Comparison of ENCODE assay signal across 1 cellular context in the genomic region with DNA sequence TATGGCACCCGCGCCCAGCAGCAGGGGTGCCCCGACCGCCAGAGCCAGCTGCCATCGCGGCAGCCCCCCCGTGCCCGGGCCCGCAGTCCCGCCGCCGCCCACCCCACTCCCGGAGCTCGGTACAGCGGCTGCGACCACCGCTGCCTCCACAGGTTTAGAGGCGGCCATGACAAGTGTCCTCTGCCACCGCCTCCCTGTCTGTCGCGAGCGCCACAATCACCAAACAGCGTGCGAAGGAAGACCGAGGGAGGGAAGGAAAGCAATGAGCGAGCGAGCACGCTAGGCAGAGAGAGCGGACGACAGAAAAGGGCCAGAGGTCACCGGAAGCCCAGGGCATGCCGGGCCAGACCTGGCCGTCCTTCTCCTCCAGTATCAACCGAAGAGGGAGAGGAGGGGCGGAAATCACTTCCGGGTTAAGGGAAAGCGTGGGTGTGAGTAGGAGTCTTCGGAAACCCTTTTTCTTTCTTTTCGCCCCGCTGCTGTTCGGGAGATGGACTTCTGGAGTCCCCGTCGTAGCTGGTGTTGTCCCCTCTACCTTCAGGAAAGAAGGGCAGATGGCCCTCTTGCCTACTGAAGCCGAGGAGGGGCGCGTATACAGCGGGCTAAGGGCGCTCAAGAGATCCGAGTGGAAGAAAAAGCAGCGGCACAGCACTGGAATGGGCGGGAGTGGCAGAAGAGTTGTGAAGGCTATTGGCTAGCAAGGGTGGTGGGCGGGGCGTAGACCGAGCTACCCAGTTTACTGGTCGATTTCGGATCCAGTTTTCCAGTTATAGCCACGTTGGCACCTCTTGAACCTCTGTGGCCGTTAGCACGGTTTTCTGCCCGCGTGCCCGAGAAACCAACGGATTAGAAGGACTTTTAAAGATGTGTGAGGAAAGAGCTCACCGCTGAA.
TF ChIP-seq lines count a peak whose summit lies in the region.

A gene with protein sequence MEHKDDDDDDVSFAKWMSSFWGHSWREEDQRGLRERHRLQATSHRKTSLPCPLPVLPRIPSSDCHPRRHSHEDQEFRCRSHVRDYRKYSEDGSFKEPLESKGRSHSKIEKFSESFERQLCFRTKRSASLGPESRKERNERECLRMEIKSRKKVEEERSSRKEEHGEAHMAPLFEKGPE (plus strand): TSS at position 758 of the 892 bp plus-strand sequence. CDS start 28,191 bp downstream, outside the sequence.
A gene (minus strand): TSS at position 308 of the 892 bp plus-strand sequence. CDS start 140 bp downstream, at position 168.

TF ChIP-seq in K562, 482 proteins besides CTCF, POLR2A, EP300 and RAD21 (continued from another document and continues in another):
- TF ChIP-seq JUND (IDR thresholded peaks at IDR 0.05; ENCODE audit: borderline replicate concordance, low read depth, low read length) (0 out of 2 replicates have a peak, but pooled peaks have one; percentile 30), JUND (tag; IDR thresholded peaks at IDR 0.05; ENCODE audit: borderline replicate concordance, low read depth, low read length) (0 out of 3 replicates have a peak, but pooled peaks have one; percentile 11), ATF1 (CRISPR knock-in tag; IDR thresholded peaks at IDR 0.05) (no peak), ATF1 (tag; IDR thresholded peaks at IDR 0.05) (peak; percentile 64), RUNX1 (IDR thresholded peaks at IDR 0.05; ENCODE audit: low read depth) (no peak), TARDBP (IDR thresholded peaks at IDR 0.05) (no peak), ARNT (IDR thresholded peaks at IDR 0.05) (peak; percentile 15 to 36; a peak in 1 of 4 replicates), NCOA1 (IDR thresholded peaks at IDR 0.05; ENCODE audit: low read depth) (peak; percentile 25; the same call in 1 of the 2 replicates), RAD51 (IDR thresholded peaks at IDR 0.05; ENCODE audit: borderline replicate concordance, low read depth) (no peak), PML (IDR thresholded peaks at IDR 0.05; ENCODE audit: low read length) (peak; percentile 27; the same call in 1 of the 2 replicates), TCF3 (CRISPR knock-in tag; IDR thresholded peaks at IDR 0.05) (no peak), MTA1 (IDR thresholded peaks at IDR 0.05; ENCODE audit: borderline replicate concordance) (no peak), ZNF217 (CRISPR knock-in tag; IDR thresholded peaks at IDR 0.05) (no peak), NFIC (IDR thresholded peaks at IDR 0.05) (0 out of 2 replicates have a peak, but pooled peaks have one; percentile 31), SAP30 (IDR thresholded peaks at IDR 0.05; ENCODE audit: borderline replicate concordance, insufficient read depth, low read depth, low read length, poor library complexity, severe bottlenecking) (peak; percentile 60), MTA3 (IDR thresholded peaks at IDR 0.05; ENCODE audit: borderline replicate concordance) (0 out of 2 replicates have a peak, but pooled peaks have one; percentile 29), MTA2 (IDR thresholded peaks at IDR 0.05; ENCODE audit: low read depth) (peak; percentile 68; the same call in 1 of the 2 replicates), FOXJ2 (tag; IDR thresholded peaks at IDR 0.05) (no peak), FOXM1 (IDR thresholded peaks at IDR 0.05; ENCODE audit: low read depth) (peak; percentile 93), FOXM1 (CRISPR knock-in tag; IDR thresholded peaks at IDR 0.05; ENCODE audit: low read depth) (no peak; the same call in 1 of the 2 replicates), KAT7 (CRISPR knock-in tag; IDR thresholded peaks at IDR 0.05; ENCODE audit: borderline replicate concordance) (peak; percentile 35; the same call in 1 of the 2 replicates), LCOR (CRISPR knock-in tag; IDR thresholded peaks at IDR 0.05) (0 out of 2 replicates have a peak, but pooled peaks have one; percentile 41), TEAD1 (CRISPR knock-in tag; IDR thresholded peaks at IDR 0.05) (0 out of 4 replicates have a peak, but pooled peaks of 1 of the 2 experiments have one; percentile 41), ZKSCAN3 (CRISPR knock-in tag; IDR thresholded peaks at IDR 0.05) (no peak), ZNF77 (CRISPR knock-in tag; IDR thresholded peaks at IDR 0.05) (no peak), SREBF1 (IDR thresholded peaks at IDR 0.05; ENCODE audit: borderline replicate concordance, low read depth, low read length) (no peak), ZNF134 (CRISPR knock-in tag; conservative IDR thresholded peaks at IDR 0.05) (no peak), POLR2G (IDR thresholded peaks at IDR 0.05; ENCODE audit: low read depth, low read length) (peak; percentile 79), SMARCB1 (IDR thresholded peaks at IDR 0.05; ENCODE audit: insufficient read length, low read depth) (no peak), NCOR1 (IDR thresholded peaks at IDR 0.05) (peak; percentile 43; the same call in 1 of the 2 replicates), RNF2 (IDR thresholded peaks at IDR 0.05) (0 out of 2 replicates have a peak, but pooled peaks have one; percentile 7), ZNF717 (CRISPR knock-in tag; IDR thresholded peaks at IDR 0.05) (no peak), TBP (optimal IDR thresholded peaks at IDR 0.05; ENCODE audit: low read depth, low read length) (peak; percentile 97), CREM (IDR thresholded peaks at IDR 0.05; ENCODE audit: low read depth) (peak; percentile 48; the same call in 1 of the 2 replicates), TOE1 (IDR thresholded peaks at IDR 0.05; ENCODE audit: borderline replicate concordance) (0 out of 2 replicates have a peak, but pooled peaks have one; percentile 32), TOE1 (CRISPR knock-in tag; IDR thresholded peaks at IDR 0.05; ENCODE audit: borderline replicate concordance, low read depth) (peak; percentile 11; the same call in 1 of the 2 replicates), GABPA (tag; conservative IDR thresholded peaks at IDR 0.05; ENCODE audit: low read depth) (peak; percentile 97), ZFX (CRISPR knock-in tag; IDR thresholded peaks at IDR 0.05) (peak; percentile 63), ZNF830 (CRISPR knock-in tag; IDR thresholded peaks at IDR 0.05) (no peak), TAF7 (tag; IDR thresholded peaks at IDR 0.05) (0 out of 2 replicates have a peak, but pooled peaks have one; percentile 55), ILK (tag; IDR thresholded peaks at IDR 0.05; ENCODE audit: borderline replicate concordance, low read depth) (no peak), TAF1 (IDR thresholded peaks at IDR 0.05; ENCODE audit: control insufficient read depth, extremely low read depth, insufficient read depth, low read length, severe bottlenecking) (peak; percentile 69), NR2C1 (IDR thresholded peaks at IDR 0.05) (peak; percentile 99), NR2C1 (tag; IDR thresholded peaks at IDR 0.05) (peak; percentile 99), TRIM28 (IDR thresholded peaks at IDR 0.05) (no peak)
- TF ChIP-seq, protein P1, sequence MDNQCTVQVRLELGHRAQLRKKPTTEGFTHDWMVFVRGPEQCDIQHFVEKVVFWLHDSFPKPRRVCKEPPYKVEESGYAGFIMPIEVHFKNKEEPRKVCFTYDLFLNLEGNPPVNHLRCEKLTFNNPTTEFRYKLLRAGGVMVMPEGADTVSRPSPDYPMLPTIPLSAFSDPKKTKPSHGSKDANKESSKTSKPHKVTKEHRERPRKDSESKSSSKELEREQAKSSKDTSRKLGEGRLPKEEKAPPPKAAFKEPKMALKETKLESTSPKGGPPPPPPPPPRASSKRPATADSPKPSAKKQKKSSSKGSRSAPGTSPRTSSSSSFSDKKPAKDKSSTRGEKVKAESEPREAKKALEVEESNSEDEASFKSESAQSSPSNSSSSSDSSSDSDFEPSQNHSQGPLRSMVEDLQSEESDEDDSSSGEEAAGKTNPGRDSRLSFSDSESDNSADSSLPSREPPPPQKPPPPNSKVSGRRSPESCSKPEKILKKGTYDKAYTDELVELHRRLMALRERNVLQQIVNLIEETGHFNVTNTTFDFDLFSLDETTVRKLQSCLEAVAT (IDR thresholded peaks at IDR 0.05) = peak in 1 of 2 experiments; percentile 79; a peak in 2 of 4 replicates
- TF ChIP-seq, protein P2, sequence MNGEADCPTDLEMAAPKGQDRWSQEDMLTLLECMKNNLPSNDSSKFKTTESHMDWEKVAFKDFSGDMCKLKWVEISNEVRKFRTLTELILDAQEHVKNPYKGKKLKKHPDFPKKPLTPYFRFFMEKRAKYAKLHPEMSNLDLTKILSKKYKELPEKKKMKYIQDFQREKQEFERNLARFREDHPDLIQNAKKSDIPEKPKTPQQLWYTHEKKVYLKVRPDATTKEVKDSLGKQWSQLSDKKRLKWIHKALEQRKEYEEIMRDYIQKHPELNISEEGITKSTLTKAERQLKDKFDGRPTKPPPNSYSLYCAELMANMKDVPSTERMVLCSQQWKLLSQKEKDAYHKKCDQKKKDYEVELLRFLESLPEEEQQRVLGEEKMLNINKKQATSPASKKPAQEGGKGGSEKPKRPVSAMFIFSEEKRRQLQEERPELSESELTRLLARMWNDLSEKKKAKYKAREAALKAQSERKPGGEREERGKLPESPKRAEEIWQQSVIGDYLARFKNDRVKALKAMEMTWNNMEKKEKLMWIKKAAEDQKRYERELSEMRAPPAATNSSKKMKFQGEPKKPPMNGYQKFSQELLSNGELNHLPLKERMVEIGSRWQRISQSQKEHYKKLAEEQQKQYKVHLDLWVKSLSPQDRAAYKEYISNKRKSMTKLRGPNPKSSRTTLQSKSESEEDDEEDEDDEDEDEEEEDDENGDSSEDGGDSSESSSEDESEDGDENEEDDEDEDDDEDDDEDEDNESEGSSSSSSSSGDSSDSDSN (IDR thresholded peaks at IDR 0.05; ENCODE audit: borderline replicate concordance in 1 of 2, low read depth in 2 of 2, low read length in 2 of 2) = 0 out of 4 replicates have a peak, but pooled peaks of 1 of the 2 experiments have one; percentile 24
- TF ChIP-seq, protein P3, sequence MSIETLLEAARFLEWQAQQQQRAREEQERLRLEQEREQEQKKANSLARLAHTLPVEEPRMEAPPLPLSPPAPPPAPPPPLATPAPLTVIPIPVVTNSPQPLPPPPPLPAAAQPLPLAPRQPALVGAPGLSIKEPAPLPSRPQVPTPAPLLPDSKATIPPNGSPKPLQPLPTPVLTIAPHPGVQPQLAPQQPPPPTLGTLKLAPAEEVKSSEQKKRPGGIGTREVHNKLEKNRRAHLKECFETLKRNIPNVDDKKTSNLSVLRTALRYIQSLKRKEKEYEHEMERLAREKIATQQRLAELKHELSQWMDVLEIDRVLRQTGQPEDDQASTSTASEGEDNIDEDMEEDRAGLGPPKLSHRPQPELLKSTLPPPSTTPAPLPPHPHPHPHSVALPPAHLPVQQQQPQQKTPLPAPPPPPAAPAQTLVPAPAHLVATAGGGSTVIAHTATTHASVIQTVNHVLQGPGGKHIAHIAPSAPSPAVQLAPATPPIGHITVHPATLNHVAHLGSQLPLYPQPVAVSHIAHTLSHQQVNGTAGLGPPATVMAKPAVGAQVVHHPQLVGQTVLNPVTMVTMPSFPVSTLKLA (conservative IDR thresholded peaks at IDR 0.05) = peak; percentile 90 to 93
- TF ChIP-seq, protein P4, sequence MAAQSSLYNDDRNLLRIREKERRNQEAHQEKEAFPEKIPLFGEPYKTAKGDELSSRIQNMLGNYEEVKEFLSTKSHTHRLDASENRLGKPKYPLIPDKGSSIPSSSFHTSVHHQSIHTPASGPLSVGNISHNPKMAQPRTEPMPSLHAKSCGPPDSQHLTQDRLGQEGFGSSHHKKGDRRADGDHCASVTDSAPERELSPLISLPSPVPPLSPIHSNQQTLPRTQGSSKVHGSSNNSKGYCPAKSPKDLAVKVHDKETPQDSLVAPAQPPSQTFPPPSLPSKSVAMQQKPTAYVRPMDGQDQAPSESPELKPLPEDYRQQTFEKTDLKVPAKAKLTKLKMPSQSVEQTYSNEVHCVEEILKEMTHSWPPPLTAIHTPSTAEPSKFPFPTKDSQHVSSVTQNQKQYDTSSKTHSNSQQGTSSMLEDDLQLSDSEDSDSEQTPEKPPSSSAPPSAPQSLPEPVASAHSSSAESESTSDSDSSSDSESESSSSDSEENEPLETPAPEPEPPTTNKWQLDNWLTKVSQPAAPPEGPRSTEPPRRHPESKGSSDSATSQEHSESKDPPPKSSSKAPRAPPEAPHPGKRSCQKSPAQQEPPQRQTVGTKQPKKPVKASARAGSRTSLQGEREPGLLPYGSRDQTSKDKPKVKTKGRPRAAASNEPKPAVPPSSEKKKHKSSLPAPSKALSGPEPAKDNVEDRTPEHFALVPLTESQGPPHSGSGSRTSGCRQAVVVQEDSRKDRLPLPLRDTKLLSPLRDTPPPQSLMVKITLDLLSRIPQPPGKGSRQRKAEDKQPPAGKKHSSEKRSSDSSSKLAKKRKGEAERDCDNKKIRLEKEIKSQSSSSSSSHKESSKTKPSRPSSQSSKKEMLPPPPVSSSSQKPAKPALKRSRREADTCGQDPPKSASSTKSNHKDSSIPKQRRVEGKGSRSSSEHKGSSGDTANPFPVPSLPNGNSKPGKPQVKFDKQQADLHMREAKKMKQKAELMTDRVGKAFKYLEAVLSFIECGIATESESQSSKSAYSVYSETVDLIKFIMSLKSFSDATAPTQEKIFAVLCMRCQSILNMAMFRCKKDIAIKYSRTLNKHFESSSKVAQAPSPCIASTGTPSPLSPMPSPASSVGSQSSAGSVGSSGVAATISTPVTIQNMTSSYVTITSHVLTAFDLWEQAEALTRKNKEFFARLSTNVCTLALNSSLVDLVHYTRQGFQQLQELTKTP (IDR thresholded peaks at IDR 0.05; ENCODE audit: low read depth in 1 of 2, partially characterized antibody in 2 of 2) = peak; percentile 18 to 38
- TF ChIP-seq, protein P5, sequence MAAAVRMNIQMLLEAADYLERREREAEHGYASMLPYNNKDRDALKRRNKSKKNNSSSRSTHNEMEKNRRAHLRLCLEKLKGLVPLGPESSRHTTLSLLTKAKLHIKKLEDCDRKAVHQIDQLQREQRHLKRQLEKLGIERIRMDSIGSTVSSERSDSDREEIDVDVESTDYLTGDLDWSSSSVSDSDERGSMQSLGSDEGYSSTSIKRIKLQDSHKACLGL (CRISPR knock-in tag; IDR thresholded peaks at IDR 0.05; ENCODE audit: borderline replicate concordance, poor library complexity, severe bottlenecking) = peak; percentile 76
- TF ChIP-seq, protein P6, sequence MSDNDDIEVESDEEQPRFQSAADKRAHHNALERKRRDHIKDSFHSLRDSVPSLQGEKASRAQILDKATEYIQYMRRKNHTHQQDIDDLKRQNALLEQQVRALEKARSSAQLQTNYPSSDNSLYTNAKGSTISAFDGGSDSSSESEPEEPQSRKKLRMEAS (CRISPR knock-in tag; IDR thresholded peaks at IDR 0.05) = peak; percentile 58
